ENCODE assay signal across 1 cellular context in the genomic region with DNA sequence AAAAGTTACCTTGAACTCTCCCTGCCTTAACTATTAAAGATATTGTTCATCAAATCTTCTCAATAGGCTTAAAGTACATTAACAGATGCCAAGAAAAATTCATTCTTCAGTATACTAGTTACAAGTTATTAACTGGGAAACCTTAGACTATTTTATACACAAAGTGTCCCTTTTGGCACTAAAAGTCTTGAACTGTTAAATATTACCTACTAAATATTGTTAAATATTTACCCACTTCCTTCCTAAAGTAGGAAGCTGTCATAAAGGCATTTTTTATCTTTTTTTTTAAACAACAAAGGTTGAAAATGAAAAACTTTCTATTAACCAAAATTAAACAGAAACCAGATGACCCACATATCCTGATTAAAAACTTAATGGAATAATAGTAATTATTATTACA.
TF ChIP-seq lines count a peak whose summit lies in the region.

No MANE protein-coding gene starts in this region.

TF ChIP-seq in HepG2, 621 proteins besides CTCF, POLR2A, EP300 and RAD21 (continued from another document):
- TF ChIP-seq, protein P1, sequence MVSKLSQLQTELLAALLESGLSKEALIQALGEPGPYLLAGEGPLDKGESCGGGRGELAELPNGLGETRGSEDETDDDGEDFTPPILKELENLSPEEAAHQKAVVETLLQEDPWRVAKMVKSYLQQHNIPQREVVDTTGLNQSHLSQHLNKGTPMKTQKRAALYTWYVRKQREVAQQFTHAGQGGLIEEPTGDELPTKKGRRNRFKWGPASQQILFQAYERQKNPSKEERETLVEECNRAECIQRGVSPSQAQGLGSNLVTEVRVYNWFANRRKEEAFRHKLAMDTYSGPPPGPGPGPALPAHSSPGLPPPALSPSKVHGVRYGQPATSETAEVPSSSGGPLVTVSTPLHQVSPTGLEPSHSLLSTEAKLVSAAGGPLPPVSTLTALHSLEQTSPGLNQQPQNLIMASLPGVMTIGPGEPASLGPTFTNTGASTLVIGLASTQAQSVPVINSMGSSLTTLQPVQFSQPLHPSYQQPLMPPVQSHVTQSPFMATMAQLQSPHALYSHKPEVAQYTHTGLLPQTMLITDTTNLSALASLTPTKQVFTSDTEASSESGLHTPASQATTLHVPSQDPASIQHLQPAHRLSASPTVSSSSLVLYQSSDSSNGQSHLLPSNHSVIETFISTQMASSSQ (IDR thresholded peaks at IDR 0.05; ENCODE audit: low read depth): 0 out of 2 replicates have a peak, but pooled peaks have one; percentile 18
- TF ChIP-seq, protein P1 (CRISPR knock-in tag; IDR thresholded peaks at IDR 0.05; ENCODE audit: borderline replicate concordance): no peak
- TF ChIP-seq PHF8 (CRISPR knock-in tag; IDR thresholded peaks at IDR 0.05): no peak
- TF ChIP-seq MAX (IDR thresholded peaks at IDR 0.05): no peak
TF ChIP-seq in HepG2: peak in this region for 1.
